1 cellular context compared by ENCODE assay signal in genomic region chr7:102456327-102456726, GRCh38.
TF ChIP-seq lines count a peak whose summit lies in the region.

No MANE protein-coding gene starts in this region.

TF ChIP-seq in K562, 482 proteins besides CTCF, POLR2A, EP300 and RAD21:
- peak; percentile 43; the same call in 1 of the 2 replicates for TF ChIP-seq ATF3 (IDR thresholded peaks at IDR 0.05)
- no peak for TF ChIP-seq ATF3 (CRISPR knock-in tag; conservative IDR thresholded peaks at IDR 0.05)
- no peak for TF ChIP-seq HIVEP1 (CRISPR knock-in tag; IDR thresholded peaks at IDR 0.05)
- TF ChIP-seq ZNF407 (IDR thresholded peaks at IDR 0.05; ENCODE audit: low read depth), result no peak
- TF ChIP-seq RFX1 (IDR thresholded peaks at IDR 0.05), result no peak
- TF ChIP-seq PHB2 (IDR thresholded peaks at IDR 0.05; ENCODE audit: low read depth), result no peak
- TF ChIP-seq ELK1 (CRISPR knock-in tag; IDR thresholded peaks at IDR 0.05), result no peak
- no peak for TF ChIP-seq ZNF318 (IDR thresholded peaks at IDR 0.05; ENCODE audit: borderline replicate concordance in 1 of 2, low read depth in 1 of 2)
- TF ChIP-seq FOSL1 (tag; conservative IDR thresholded peaks at IDR 0.05), result peak; percentile 33
- TF ChIP-seq EGR1 (conservative IDR thresholded peaks at IDR 0.05), result peak; percentile 59
- no peak for TF ChIP-seq FOXP4 (CRISPR knock-in tag; IDR thresholded peaks at IDR 0.05; ENCODE audit: borderline replicate concordance)
- peak; percentile 86 for TF ChIP-seq ZNF121 (CRISPR knock-in tag; conservative IDR thresholded peaks at IDR 0.05)
- TF ChIP-seq ZNF239 (CRISPR knock-in tag; IDR thresholded peaks at IDR 0.05), result no peak
TF ChIP-seq in K562: peak in this region for 4.
